ENCODE assay signal across 7 cellular contexts in the genomic region with DNA sequence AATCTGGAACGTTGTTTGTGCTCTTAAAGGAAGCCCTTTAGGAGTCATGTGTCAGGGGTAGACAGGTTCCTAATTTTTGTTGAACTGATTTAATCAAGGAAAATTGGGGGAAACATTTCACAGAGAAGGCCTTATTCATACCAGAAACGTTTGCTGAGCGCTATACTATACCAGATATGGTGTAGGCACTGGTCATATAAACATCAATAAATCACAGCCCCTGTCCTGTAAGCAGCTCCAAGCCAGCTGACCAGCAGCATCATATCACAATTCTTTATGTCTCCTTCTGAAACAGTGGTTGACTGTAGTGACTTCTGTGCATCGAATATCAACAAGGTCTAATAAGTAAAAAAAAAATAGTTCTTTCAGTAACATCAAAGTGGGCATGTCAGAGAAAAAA. TPM values are rescaled to one million over a fixed set of nuclear protein-coding genes. Genes with fewer than 3 reads are reported as not detected.
DNase-seq lines count a peak whose midpoint lies in the region; ATAC-seq and TF ChIP-seq lines count a peak whose summit lies in the region.

No MANE protein-coding gene starts in this region.

- WGBS in right lobe of liver (ENCODE audit: insufficient coverage, low coverage, low lambda C conversion rate, missing lambda C conversion rate) = 23% methylated on average over 4 of the region's 4 CpGs

- intact Hi-C loops in right lobe of liver (cut with DNase I) = no loop called here

- no peak for ATAC-seq in effector memory CD8-positive, alpha-beta T cell (replicated peaks)
- ATAC-seq in right lobe of liver = no peak
- ATAC-seq in GM21447 (IDR thresholded peaks at IDR 0.05; ENCODE audit: unreplicated experiment) = no peak
- no peak for ATAC-seq in HG02759 (IDR thresholded peaks at IDR 0.05; ENCODE audit: unreplicated experiment)

- peaks cover 22% of the 10 kb centered on the region for H3K79me2 ChIP-seq in neural progenitor cell (ENCODE audit: low read depth)

- H3K9me3 Mint-ChIP-seq in IgD-negative memory B cell (no peaks in the 10 kb centered on the region), neural progenitor cell (no peaks in the 10 kb centered on the region)
- H3K9me3 Mint-ChIP-seq in effector memory CD8-positive, alpha-beta T cell = no peaks in the 10 kb centered on the region

- peak overlapping the region; percentile 81 for H3K4me3 ChIP-seq in neural progenitor cell
- H3K4me3 ChIP-seq in right lobe of liver = no peak overlapping the region

- H2AFZ ChIP-seq in neural progenitor cell (replicated peaks) = peak overlapping the region; percentile 98

- H3K4me1 Mint-ChIP-seq in IgD-negative memory B cell = peaks cover 11 to 15% (median 12%) of the 10 kb centered on the region in 3 donors
- H3K4me1 Mint-ChIP-seq in effector memory CD8-positive, alpha-beta T cell (ENCODE audit: low read depth in 2 of 2) = peaks cover 19 to 24% of the 10 kb centered on the region in 2 donors
- peaks cover 11% of the 10 kb centered on the region for H3K4me1 Mint-ChIP-seq in neural progenitor cell

- no peak for TF ChIP-seq POLR2A in right lobe of liver (IDR thresholded peaks at IDR 0.05)

- H4K20me1 ChIP-seq in neural progenitor cell (ENCODE audit: low read depth) = peaks cover 11% of the 10 kb centered on the region

- H3F3A ChIP-seq in neural progenitor cell (ENCODE audit: low read depth) = peaks cover 28% of the 10 kb centered on the region

- H3K27ac ChIP-seq in neural progenitor cell (no peak overlapping the region), right lobe of liver (no peak overlapping the region)

- peak overlapping the region; percentile 96 for H3K4me2 ChIP-seq in neural progenitor cell

- H3K4me3 Mint-ChIP-seq in IgD-negative memory B cell (peak overlapping the region; percentile 61 to 90 (median 78)), neural progenitor cell (no peak overlapping the region)
- H3K4me3 Mint-ChIP-seq in effector memory CD8-positive, alpha-beta T cell = peak overlapping the region; percentile 64 to 70

- peaks cover 38% of the 10 kb centered on the region for H3K27me3 Mint-ChIP-seq in IgD-negative memory B cell
- peaks cover 34 to 38% of the 10 kb centered on the region in 2 donors for H3K27me3 Mint-ChIP-seq in effector memory CD8-positive, alpha-beta T cell
- H3K27me3 Mint-ChIP-seq in neural progenitor cell (ENCODE audit: insufficient read depth, low read depth) = peaks cover 5% of the 10 kb centered on the region

- H3K9me3 ChIP-seq in ES-I3 (ENCODE audit: control insufficient read depth, insufficient read depth, low read length) (no peaks in the 10 kb centered on the region), neural progenitor cell (ENCODE audit: low read depth) (no peaks in the 10 kb centered on the region), right lobe of liver (no peaks in the 10 kb centered on the region)

- TF ChIP-seq CTCF in neural progenitor cell (IDR thresholded peaks at IDR 0.05) = no peak
- no peak for TF ChIP-seq CTCF in right lobe of liver (IDR thresholded peaks at IDR 0.05)

- peak overlapping the region; percentile 78 for H3K9ac ChIP-seq in ES-I3 (ENCODE audit: low read depth, low read length)
- no peak overlapping the region for H3K9ac ChIP-seq in neural progenitor cell

- H3K36me3 Mint-ChIP-seq in IgD-negative memory B cell (no peaks in the 10 kb centered on the region), neural progenitor cell (no peaks in the 10 kb centered on the region)
- H3K36me3 Mint-ChIP-seq in effector memory CD8-positive, alpha-beta T cell (ENCODE audit: insufficient read depth) = no peaks in the 10 kb centered on the region

- H3K27ac Mint-ChIP-seq in IgD-negative memory B cell (no peak overlapping the region), neural progenitor cell (peak overlapping the region; percentile 76)
- no peak overlapping the region for H3K27ac Mint-ChIP-seq in effector memory CD8-positive, alpha-beta T cell

- peaks cover 60% of the 10 kb centered on the region for H3K27me3 ChIP-seq in neural progenitor cell
- H3K27me3 ChIP-seq in right lobe of liver = peaks cover 13 to 21% of the 10 kb centered on the region in 2 donors

- DNase-seq in effector memory CD8-positive, alpha-beta T cell = no peak
- DNase-seq in neural progenitor cell (ENCODE audit: low spot score) (no peak), right lobe of liver (no peak)

- H3K36me3 ChIP-seq in ES-I3 (ENCODE audit: insufficient read depth, low read length) = no peaks in the 10 kb centered on the region
- no peaks in the 10 kb centered on the region for H3K36me3 ChIP-seq in neural progenitor cell
- H3K36me3 ChIP-seq in right lobe of liver = no peaks in the 10 kb centered on the region

- H3K4me1 ChIP-seq in ES-I3 (ENCODE audit: insufficient read depth, low read length) (no peaks in the 10 kb centered on the region), neural progenitor cell (peaks cover 35% of the 10 kb centered on the region), right lobe of liver (peaks cover 0 to 34% (median 4%) of the 10 kb centered on the region in 4 donors)

RNA-seq across cellular contexts. Expression of a gene that starts 1.1 kb away (rescaled TPM):
- polyA plus RNA-seq in IgD-negative memory B cell = not detected
- total RNA-seq in neural progenitor cell (ENCODE audit: low replicate concordance) (2.9 and 3.7 TPM in 2 replicates), right lobe of liver (under 1 TPM in 4 of 6 experiments, not detected in 2; under 0.01 to 0.53 (median 0.13) TPM)
